ENCODE assay signal across 16 cellular contexts in genomic region chr16:21104124-21104860, GRCh38. TPM values are rescaled to one million over a fixed set of nuclear protein-coding genes. Genes with fewer than 3 reads are reported as not detected.
DNase-seq lines count a peak whose midpoint lies in the region; ATAC-seq and TF ChIP-seq lines count a peak whose summit lies in the region.
"Had no signal": no experiment of that assay in that cellular context is flagged by ENCODE, and none has a peak within 500 bp of the region (broad histone marks: within the 10 kb centered on the region; RNA-seq: fewer than 3 reads in every experiment).

No MANE protein-coding gene starts in this region.

- POLR2A ChIA-PET in HEK293 (lab: Yijun Ruan, JAX) = no interaction called here

- H2BK15ac ChIP-seq in mesenchymal stem cell (ENCODE audit: low read depth, poor library complexity, severe bottlenecking) = no peak overlapping the region

- H3K4me2 ChIP-seq in mesenchymal stem cell (ENCODE audit: low read length, poor library complexity, severe bottlenecking) = no peak overlapping the region

- in situ Hi-C loops in brain microvascular endothelial cell (cut with HindIII; ENCODE audit: low pct_ligation_motif_present, low sequenced_read_pairs) = no loop called here

- DNase-seq in AG20443 (ENCODE audit: low spot score) (peak; percentile 79), brain microvascular endothelial cell (peak; percentile 76), mesenchymal stem cell (peak; percentile 18), NCI-H446 (lab: John Stamatoyannopoulos, UW) (no peak), HUDEP-2 (lab: John Stamatoyannopoulos, UW; ENCODE audit: unreplicated experiment in 76 of 76) (no peak)
- no peak for DNase-seq in activated CD8-positive, alpha-beta memory T cell treated with anti-CD3 and anti-CD28 coated beads for 24 hours
- DNase-seq: activated CD4-positive, alpha-beta memory T cell treated with anti-CD3 and anti-CD28 coated beads for 36 hours; activated naive CD4-positive, alpha-beta T cell; CD4-positive, CD25-positive, alpha-beta regulatory T cell; NCI-H1436 treated with DMSO at 0.1 percent for 48 hours; pancreas; stomach; T-helper 17 cell had no signal

- no peak overlapping the region for H4K91ac ChIP-seq in mesenchymal stem cell (ENCODE audit: low read length)

- H3K27ac ChIP-seq in HEK293 (ENCODE audit: extremely low read depth, low read depth, low read length) = no peak overlapping the region
- peak overlapping the region; percentile 36 for H3K27ac ChIP-seq in brain microvascular endothelial cell
- H3K27ac ChIP-seq in mesenchymal stem cell (ENCODE audit: low read length, poor library complexity, severe bottlenecking) = no peak overlapping the region
- H3K27ac ChIP-seq: coronary artery, pancreas, stomach had no signal

- H3K4me1 ChIP-seq in HEK293 (ENCODE audit: control insufficient read depth, insufficient read depth, low read length) (no peaks in the 10 kb centered on the region), mesenchymal stem cell (ENCODE audit: control insufficient read depth, insufficient read depth, low read depth, low read length) (peaks cover 7% of the 10 kb centered on the region)
- H3K4me1 ChIP-seq: pancreas, stomach had no signal

- no peak overlapping the region for H3K4ac ChIP-seq in mesenchymal stem cell (ENCODE audit: low read depth in 1 of 2, low read length in 2 of 2)

- TF ChIP-seq CTCF in HEK293 (tag by site-specific recombination; IDR thresholded peaks at IDR 0.05) (no peak), brain microvascular endothelial cell (IDR thresholded peaks at IDR 0.05; ENCODE audit: low read depth, low read length, missing control alignments) (no peak)

- H2BK5ac ChIP-seq in mesenchymal stem cell (ENCODE audit: low read depth, low read length, poor library complexity, severe bottlenecking) = no peak overlapping the region

- H3K23ac ChIP-seq in mesenchymal stem cell (ENCODE audit: low read length in 2 of 2) = no peak overlapping the region

- ATAC-seq in GM21526 (IDR thresholded peaks at IDR 0.05; ENCODE audit: low FRiP score, unreplicated experiment) = no peak
- ATAC-seq: pancreas, T-helper 17 cell had no signal

- no peak overlapping the region for H3K14ac ChIP-seq in mesenchymal stem cell (ENCODE audit: low read length in 2 of 2)

- H3K9ac ChIP-seq in mesenchymal stem cell (ENCODE audit: low read length) = no peak overlapping the region

- no peak overlapping the region for H2AFZ ChIP-seq in mesenchymal stem cell (ENCODE audit: low read depth, low read length)

- WGBS in mesenchymal stem cell = 77% methylated on average over 8 of the region's 8 CpGs

- no peak overlapping the region for H2BK12ac ChIP-seq in mesenchymal stem cell (ENCODE audit: low read length in 2 of 2)

- H2AK5ac ChIP-seq in mesenchymal stem cell (ENCODE audit: low read length, severe bottlenecking) = no peak overlapping the region

- no peak overlapping the region for H3K18ac ChIP-seq in mesenchymal stem cell (ENCODE audit: low read depth in 1 of 2, low read length in 2 of 2)

- H3K9me3 ChIP-seq in HEK293 (ENCODE audit: control insufficient read depth, insufficient read depth, low read depth, low read length) (no peaks in the 10 kb centered on the region), mesenchymal stem cell (ENCODE audit: control insufficient read depth, low read length) (no peaks in the 10 kb centered on the region)
- H3K9me3 ChIP-seq: pancreas, stomach had no signal

- CTCF ChIA-PET in HEK293 (lab: Yijun Ruan, JAX) = no interaction called here

- H3K36me3 ChIP-seq in HEK293 (ENCODE audit: control insufficient read depth in 2 of 2, insufficient read depth in 1 of 2, low read length in 2 of 2) = no peaks in the 10 kb centered on the region
- H3K36me3 ChIP-seq in brain microvascular endothelial cell (replicated peaks) = no peaks in the 10 kb centered on the region
- H3K36me3 ChIP-seq in mesenchymal stem cell (ENCODE audit: control insufficient read depth in 1 of 2, insufficient read depth in 2 of 2, low read depth in 1 of 2, low read length in 2 of 2) = no peaks in the 10 kb centered on the region
- H3K36me3 ChIP-seq: pancreas, stomach had no signal

- H3K27me3 ChIP-seq in brain microvascular endothelial cell (replicated peaks) (no peaks in the 10 kb centered on the region), mesenchymal stem cell (ENCODE audit: control insufficient read depth in 1 of 2, insufficient read depth in 1 of 2, low read length in 2 of 2) (no peaks in the 10 kb centered on the region)
- H3K27me3 ChIP-seq: pancreas, stomach had no signal

- H3K4me3 ChIP-seq in HEK293 (ENCODE audit: low read depth, low read length) (no peak overlapping the region), brain microvascular endothelial cell (ENCODE audit: low read depth, low read length) (no peak overlapping the region), mesenchymal stem cell (ENCODE audit: insufficient read depth in 1 of 2, low read depth in 1 of 2, low read length in 2 of 2) (no peak overlapping the region)
- H3K4me3 ChIP-seq: coronary artery, pancreas, stomach had no signal

- H3K79me1 ChIP-seq in mesenchymal stem cell (replicated peaks; ENCODE audit: low read length, poor library complexity, severe bottlenecking) = no peaks in the 10 kb centered on the region

- H4K8ac ChIP-seq in mesenchymal stem cell (ENCODE audit: low read length) = no peak overlapping the region

- no peak overlapping the region for H2BK120ac ChIP-seq in mesenchymal stem cell (ENCODE audit: low read depth, low read length)

TF ChIP-seq in HEK293, 187 proteins besides CTCF, POLR2A, EP300 and RAD21:
- TF ChIP-seq ZNF302 (tag by site-specific recombination; IDR thresholded peaks at IDR 0.05; ENCODE audit: low read depth) (no peak), EGR2 (tag by site-specific recombination; IDR thresholded peaks at IDR 0.05; ENCODE audit: low read depth) (0 out of 2 replicates have a peak, but pooled peaks have one; percentile 10), ZNF704 (tag by site-specific recombination; IDR thresholded peaks at IDR 0.05) (no peak), ZFHX2 (tag by site-specific recombination; conservative IDR thresholded peaks at IDR 0.05) (0 out of 2 replicates have a peak, but pooled peaks have one; percentile 6), ZNF214 (tag by site-specific recombination; IDR thresholded peaks at IDR 0.05; ENCODE audit: borderline replicate concordance) (no peak), ZNF585B (tag by site-specific recombination; IDR thresholded peaks at IDR 0.05) (no peak), ZNF768 (tag by site-specific recombination; IDR thresholded peaks at IDR 0.05) (no peak)

RNA-seq across cellular contexts. Expression of gene DNAH3, which starts 46.4 kb away (rescaled TPM):
- polyA plus RNA-seq in mesenchymal stem cell (2013, experiment 1 of 2) = 0.01 TPM
- polyA plus RNA-seq in mesenchymal stem cell (2013, experiment 2 of 2) = not detected
- polyA plus RNA-seq: pancreas had no signal

RNA-seq across cellular contexts. Expression of gene LDAF1, which starts 54.2 kb away (rescaled TPM):
- 15.4 TPM for polyA plus RNA-seq in mesenchymal stem cell (2013, experiment 1 of 2)
- polyA plus RNA-seq in mesenchymal stem cell (2013, experiment 2 of 2) = 16.3 TPM

Comparison
In these comparisons a context has a peak if more than half of its experiments do, and no peak if none do; other contexts are left out.
1. DNase-seq: peak in AG20443 (single experiment), brain microvascular endothelial cell (single experiment) and mesenchymal stem cell (single experiment); none in NCI-H446 (0 of 2), activated CD8-positive, alpha-beta memory T cell treated with anti-CD3 and anti-CD28 coated beads for 24 hours (single experiment) and HUDEP-2 (0 of 76).